9 cellular contexts compared by ENCODE assay signal in genomic region chr22:50170453-50171318, GRCh38.
DNase-seq lines count a peak whose midpoint lies in the region; ATAC-seq and TF ChIP-seq lines count a peak whose summit lies in the region.
"Had no signal": no experiment of that assay in that cellular context is flagged by ENCODE, and none has a peak within 500 bp of the region (broad histone marks: within the 10 kb centered on the region; RNA-seq: fewer than 3 reads in every experiment).

A gene with protein sequence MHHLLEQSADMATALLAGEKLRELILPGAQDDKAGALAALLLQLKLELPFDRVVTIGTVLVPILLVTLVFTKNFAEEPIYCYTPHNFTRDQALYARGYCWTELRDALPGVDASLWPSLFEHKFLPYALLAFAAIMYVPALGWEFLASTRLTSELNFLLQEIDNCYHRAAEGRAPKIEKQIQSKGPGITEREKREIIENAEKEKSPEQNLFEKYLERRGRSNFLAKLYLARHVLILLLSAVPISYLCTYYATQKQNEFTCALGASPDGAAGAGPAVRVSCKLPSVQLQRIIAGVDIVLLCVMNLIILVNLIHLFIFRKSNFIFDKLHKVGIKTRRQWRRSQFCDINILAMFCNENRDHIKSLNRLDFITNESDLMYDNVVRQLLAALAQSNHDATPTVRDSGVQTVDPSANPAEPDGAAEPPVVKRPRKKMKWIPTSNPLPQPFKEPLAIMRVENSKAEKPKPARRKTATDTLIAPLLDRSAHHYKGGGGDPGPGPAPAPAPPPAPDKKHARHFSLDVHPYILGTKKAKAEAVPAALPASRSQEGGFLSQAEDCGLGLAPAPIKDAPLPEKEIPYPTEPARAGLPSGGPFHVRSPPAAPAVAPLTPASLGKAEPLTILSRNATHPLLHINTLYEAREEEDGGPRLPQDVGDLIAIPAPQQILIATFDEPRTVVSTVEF (plus strand): TSS chr22:50170731. CDS start chr22:50170731, 0 bp downstream.

- peak within 1 kb of the TSS; percentile 85 to 87 for H3K4me3 Mint-ChIP-seq in stimulated activated naive B cell treated with anti-CD40 and anti-IgM and Interleukin-4, amounts not matched to agents 10 μg/mL and 1 μg/mL and 100 μg/mL, for 72 hours

- H3K36me3 Mint-ChIP-seq in stimulated activated naive B cell treated with anti-CD40 and anti-IgM and Interleukin-4, amounts not matched to agents 10 μg/mL and 1 μg/mL and 100 μg/mL, for 72 hours: no peaks in the 10 kb centered on the region

- peak within 1 kb of the TSS; percentile 51 for H3K4me3 ChIP-seq in WERI-Rb-1 (ENCODE audit: low read depth, low read length)
- peak within 1 kb of the TSS; percentile 78 for H3K4me3 ChIP-seq in iPS-11a (ENCODE audit: low read depth, low read length)

- no peaks in the 10 kb centered on the region for H3K36me3 ChIP-seq in WERI-Rb-1

- peaks cover 5% of the 10 kb centered on the region for H3K9me3 ChIP-seq in WERI-Rb-1 (ENCODE audit: severe bottlenecking)

- H3K27ac ChIP-seq in WERI-Rb-1: no peak within 1 kb of the TSS
- H3K27ac ChIP-seq: epithelial cell of prostate had no signal

- TF ChIP-seq CTCF in WERI-Rb-1 (IDR thresholded peaks at IDR 0.05; ENCODE audit: low read depth, low read length): no peak

- peak in 1 of 2 donors; percentile 8 for ATAC-seq in stimulated activated naive B cell treated with anti-CD40 and anti-IgM and Interleukin-4, amounts not matched to agents 10 μg/mL and 1 μg/mL and 100 μg/mL, for 72 hours (replicated peaks)
- ATAC-seq in GM21528 (IDR thresholded peaks at IDR 0.05; ENCODE audit: low FRiP score, unreplicated experiment) (no peak), GM21576 (IDR thresholded peaks at IDR 0.05; ENCODE audit: unreplicated experiment) (no peak)

- no peaks in the 10 kb centered on the region for H3K9me3 Mint-ChIP-seq in stimulated activated naive B cell treated with anti-CD40 and anti-IgM and Interleukin-4, amounts not matched to agents 10 μg/mL and 1 μg/mL and 100 μg/mL, for 72 hours

- peaks cover 33 to 51% of the 10 kb centered on the region in 2 donors for H3K4me1 Mint-ChIP-seq in stimulated activated naive B cell treated with anti-CD40 and anti-IgM and Interleukin-4, amounts not matched to agents 10 μg/mL and 1 μg/mL and 100 μg/mL, for 72 hours

- peak within 1 kb of the TSS; percentile 92 for H3K27ac Mint-ChIP-seq in stimulated activated naive B cell treated with anti-CD40 and anti-IgM and Interleukin-4, amounts not matched to agents 10 μg/mL and 1 μg/mL and 100 μg/mL, for 72 hours

- H3K27me3 ChIP-seq in WERI-Rb-1 (ENCODE audit: insufficient read depth, low read depth, severe bottlenecking): peaks cover 6% of the 10 kb centered on the region

- H3K27me3 Mint-ChIP-seq in stimulated activated naive B cell treated with anti-CD40 and anti-IgM and Interleukin-4, amounts not matched to agents 10 μg/mL and 1 μg/mL and 100 μg/mL, for 72 hours: peaks cover 19 to 23% of the 10 kb centered on the region in 2 donors

- DNase-seq in NCI-H1417 (lab: John Stamatoyannopoulos, UW) (peak in 2 of 3 experiments; percentile 49 to 55), NCI-H1417 treated with DMSO at 0.1 percent for 48 hours (lab: John Stamatoyannopoulos, UW) (no peak), WERI-Rb-1 (no peak), ecto neural progenitor cell (ENCODE audit: low spot score) (no peak)
- DNase-seq in stimulated activated naive B cell treated with anti-CD40 and anti-IgM and Interleukin-4, amounts not matched to agents 10 μg/mL and 1 μg/mL and 100 μg/mL, for 72 hours: no peak

Comparison
In these comparisons a context has a peak if more than half of its experiments do, and no peak if none do; other contexts are left out.
1. DNase-seq: peak in NCI-H1417 (2 of 3); none in NCI-H1417 treated with DMSO at 0.1 percent for 48 hours (single experiment), WERI-Rb-1 (single experiment), stimulated activated naive B cell treated with anti-CD40 and anti-IgM and Interleukin-4, amounts not matched to agents 10 μg/mL and 1 μg/mL and 100 μg/mL, for 72 hours (single experiment) and ecto neural progenitor cell (single experiment).